Comparison of ENCODE assay signal across 8 cellular contexts in genomic region chr17:39981207-39982068, GRCh38. TPM values are rescaled to one million over a fixed set of nuclear protein-coding genes. Genes with fewer than 3 reads are reported as not detected.
A peak's percentile ranks its signal among the peaks of the same experiment; 100 is the strongest.
DNase-seq lines count a peak whose midpoint lies in the region; ATAC-seq and TF ChIP-seq lines count a peak whose summit lies in the region.

No MANE protein-coding gene starts in this region.

- ATAC-seq in HG02938 (IDR thresholded peaks at IDR 0.05; ENCODE audit: unreplicated experiment): no peak
- ATAC-seq in GM18861 (IDR thresholded peaks at IDR 0.05; ENCODE audit: unreplicated experiment): no peak

- WGBS in thymus: 3% methylated on average over 20 of the region's 20 CpGs

- H3K9me3 ChIP-seq in thymus (ENCODE audit: control insufficient read depth): no peaks in the 10 kb centered on the region

- H3K4me3 ChIP-seq in astrocyte of the spinal cord (ENCODE audit: low read depth, low read length) (peak overlapping the region; percentile 68), thymus (ENCODE audit: low read length) (peak overlapping the region; percentile 93)

- TF ChIP-seq CTCF in astrocyte of the spinal cord (IDR thresholded peaks at IDR 0.05; ENCODE audit: low read depth, low read length): no peak

- H3K27ac ChIP-seq in thymus (ENCODE audit: low read depth): peak overlapping the region; percentile 94

- peaks cover 25% of the 10 kb centered on the region for H3K36me3 ChIP-seq in thymus (ENCODE audit: control insufficient read depth, insufficient read depth)

- in situ Hi-C loops in KBM-7 (cut with MboI; ENCODE audit: low pct_unique_long_range_greater_than_20kb, low sequenced_read_pairs) (no loop called here), astrocyte of the spinal cord (cut with HindIII; ENCODE audit: low sequenced_read_pairs) (no loop called here)

- peak; percentile 18 for DNase-seq in AG20443 (ENCODE audit: low spot score)
- peak; percentile 31 for DNase-seq in KBM-7
- DNase-seq in astrocyte of the spinal cord (ENCODE audit: low read depth, low spot score): peak; percentile 2
- peak; percentile 50 for DNase-seq in left kidney (ENCODE audit: low read depth, low spot score)
- no peak for DNase-seq in RPMI8226

- peaks cover 14% of the 10 kb centered on the region for H3K4me1 ChIP-seq in thymus (ENCODE audit: control insufficient read depth, insufficient read depth, low read length)

- H3K27me3 ChIP-seq in thymus (ENCODE audit: control insufficient read depth, insufficient read depth): no peaks in the 10 kb centered on the region

RNA-seq across cellular contexts. Expression of gene PSMD3, which starts 0.8 kb away (rescaled TPM):
- 48.1 TPM for polyA plus RNA-seq in thymus

RNA-seq across cellular contexts. Expression of gene GSDMA, which starts 18.6 kb away (rescaled TPM):
- polyA plus RNA-seq in thymus: 1.7 TPM

RNA-seq across cellular contexts. Expression of gene CSF3, which starts 33.8 kb away (rescaled TPM):
- 1.3 TPM for polyA plus RNA-seq in thymus

RNA-seq across cellular contexts. Expression of gene LRRC3C, which starts 53.9 kb away (rescaled TPM):
- 0.05 TPM for polyA plus RNA-seq in thymus

RNA-seq across cellular contexts. Expression of gene ORMDL3, which starts 54.0 kb away (rescaled TPM):
- polyA plus RNA-seq in thymus: 67.6 TPM
